In the genomic region with DNA sequence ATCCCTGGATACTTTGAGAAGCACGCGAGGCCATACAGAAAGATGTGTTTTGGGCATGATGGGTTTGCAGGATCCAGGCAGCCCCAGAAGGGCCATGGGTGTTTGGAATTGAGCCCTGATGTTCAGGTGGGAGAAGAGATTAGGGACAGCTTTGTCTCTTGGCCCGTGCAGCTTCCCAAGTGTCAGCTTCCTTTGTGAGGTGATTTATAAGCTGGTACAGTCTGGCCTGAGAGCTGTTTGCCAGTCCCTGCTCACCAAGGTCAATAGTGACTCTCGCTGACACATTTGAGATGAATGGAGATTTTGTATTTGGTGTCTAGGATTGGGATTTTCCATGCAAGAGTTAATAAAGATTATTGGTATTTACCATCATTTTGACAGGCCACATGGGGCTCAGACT, we compare ENCODE assay signal across 31 cellular contexts.
"Had no signal": no experiment of that assay in that cellular context is flagged by ENCODE, and none has a peak within 500 bp of the region (broad histone marks: within the 10 kb centered on the region; RNA-seq: fewer than 3 reads in every experiment).

No MANE protein-coding gene starts in this region.

- H3K27me3 ChIP-seq: body of pancreas, breast epithelium, cardiac muscle cell, esophagus muscularis mucosa, foreskin keratinocyte, gastrocnemius medialis, heart left ventricle had no signal

- H3K27ac ChIP-seq: body of pancreas, breast epithelium, cardiac muscle cell, coronary artery, esophagus muscularis mucosa, foreskin keratinocyte, gastrocnemius medialis, heart left ventricle had no signal

- H3K4me1 ChIP-seq: body of pancreas, breast epithelium, foreskin keratinocyte had no signal

- ATAC-seq: activated T-cell treated with anti-CD3 and anti-CD28 coated beads, Interleukin-2, amount 50 U/mL, for 4 hours; activated T-helper 17 cell treated with anti-CD3 and anti-CD28 coated beads, Interleukin-2, amount 50 U/mL, for 72 hours; body of pancreas; effector memory CD8-positive, alpha-beta T cell; foreskin keratinocyte; gastrocnemius medialis; heart left ventricle; T-helper 17 cell; WTC11 had no signal

- H3K9me3 ChIP-seq: body of pancreas, breast epithelium, esophagus muscularis mucosa, gastrocnemius medialis, heart left ventricle had no signal

- DNase-seq: activated CD4-positive, alpha-beta memory T cell treated with anti-CD3 and anti-CD28 coated beads, Interleukin-2, amount 10 ng/mL, durations not matched to agents 7 days and 5 days; activated CD4-positive, alpha-beta T cell treated with anti-CD3 and anti-CD28 coated beads for 1 hour; activated CD4-positive, alpha-beta T cell treated with anti-CD3 and anti-CD28 coated beads for 4 hours; activated CD4-positive, alpha-beta T cell treated with anti-CD3 and anti-CD28 coated beads, Interleukin-2, amount 10 ng/mL, durations not matched to agents 7 days and 5 days; activated CD4-positive, alpha-beta T cell treated with anti-CD3 and anti-CD28 coated beads, Interleukin-2, amount 50 U/mL, for 4 hours; activated effector memory CD4-positive, alpha-beta T cell treated with Interleukin-2 at 50 U/mL for 16 hours; activated gamma-delta T cell treated with Interleukin-2 at 50 U/mL for 16 hours; activated naive CD4-positive, alpha-beta T cell treated with anti-CD3 and anti-CD28 coated beads, Interleukin-2, amount 50 U/mL, for 16 hours; activated naive CD4-positive, alpha-beta T cell treated with Interleukin-2 at 50 U/mL for 16 hours; activated T-cell treated with anti-CD3 and anti-CD28 coated beads, Interleukin-2, amount 50 U/mL, for 4 hours; amygdala; aorta; body of pancreas; central memory CD4-positive, alpha-beta T cell; effector CD4-positive, alpha-beta T cell; effector memory CD8-positive, alpha-beta T cell; erythroblast; foreskin keratinocyte; gastrocnemius medialis; glutamatergic neuron; heart left ventricle; hypothalamus; T-helper 17 cell; T1000 had no signal

- H3K4me3 ChIP-seq: body of pancreas, breast epithelium, cardiac muscle cell, coronary artery, dorsolateral prefrontal cortex, esophagus muscularis mucosa, gastrocnemius medialis, heart left ventricle had no signal

- H3K36me3 ChIP-seq: breast epithelium, cardiac muscle cell, esophagus muscularis mucosa, gastrocnemius medialis, heart left ventricle had no signal
